ENCODE assay signal across 1 cellular context in genomic region chr20:57589728-57590484, GRCh38.
TF ChIP-seq lines count a peak whose summit lies in the region.

No MANE protein-coding gene starts in this region.

TF ChIP-seq in HepG2, 621 proteins besides CTCF, POLR2A, EP300 and RAD21 (continued from another document and continues in another):
- TF ChIP-seq IKZF5 (CRISPR knock-in tag; IDR thresholded peaks at IDR 0.05) (peak; percentile 64; the same call in 1 of the 2 replicates), ZBTB46 (CRISPR knock-in tag; IDR thresholded peaks at IDR 0.05; ENCODE audit: borderline replicate concordance) (no peak), NCOR1 (IDR thresholded peaks at IDR 0.05; ENCODE audit: borderline replicate concordance, low read length) (peak; percentile 81; the same call in 1 of the 2 replicates), TEF (CRISPR knock-in tag; IDR thresholded peaks at IDR 0.05) (no peak), IRF9 (CRISPR knock-in tag; IDR thresholded peaks at IDR 0.05; ENCODE audit: borderline replicate concordance) (peak; percentile 84; the same call in 1 of the 2 replicates), ZNF724P (CRISPR knock-in tag; IDR thresholded peaks at IDR 0.05; ENCODE audit: borderline replicate concordance) (peak; percentile 88; the same call in 1 of the 2 replicates), IKZF4 (CRISPR knock-in tag; IDR thresholded peaks at IDR 0.05; ENCODE audit: borderline replicate concordance, low read depth, not compliant biosample characterization) (peak; percentile 8), JDP2 (CRISPR knock-in tag; IDR thresholded peaks at IDR 0.05; ENCODE audit: borderline replicate concordance) (no peak), CHCHD3 (CRISPR knock-in tag; IDR thresholded peaks at IDR 0.05) (peak; percentile 63), GRHL1 (CRISPR knock-in tag; conservative IDR thresholded peaks at IDR 0.05) (no peak), JUN (CRISPR knock-in tag; IDR thresholded peaks at IDR 0.05) (peak; percentile 37; the same call in 1 of the 2 replicates), ARID5B (CRISPR knock-in tag; IDR thresholded peaks at IDR 0.05) (peak; percentile 72; the same call in 1 of the 2 replicates), GTF2F1 (IDR thresholded peaks at IDR 0.05; ENCODE audit: low read length) (no peak), GZF1 (CRISPR knock-in tag; IDR thresholded peaks at IDR 0.05) (peak; percentile 57; the same call in 1 of the 2 replicates), JUND (CRISPR knock-in tag; IDR thresholded peaks at IDR 0.05) (peak; percentile 46; the same call in 1 of the 2 replicates), POLR2AphosphoS2 (IDR thresholded peaks at IDR 0.05; ENCODE audit: low read depth, low read length) (no peak), MTA1 (CRISPR knock-in tag; IDR thresholded peaks at IDR 0.05; ENCODE audit: borderline replicate concordance) (peak; percentile 79), FOXO1 (CRISPR knock-in tag; IDR thresholded peaks at IDR 0.05) (peak; percentile 86), XRCC5 (optimal IDR thresholded peaks at IDR 0.05; ENCODE audit: low read length) (peak; percentile 28), ZNF746 (CRISPR knock-in tag; IDR thresholded peaks at IDR 0.05) (0 out of 2 replicates have a peak, but pooled peaks have one; percentile 31), ERF (CRISPR knock-in tag; IDR thresholded peaks at IDR 0.05) (peak; percentile 87), NFKB2 (CRISPR knock-in tag; IDR thresholded peaks at IDR 0.05; ENCODE audit: borderline replicate concordance) (no peak; the same call in 1 of the 2 replicates), ZNF777 (CRISPR knock-in tag; IDR thresholded peaks at IDR 0.05) (no peak), GLMP (CRISPR knock-in tag; IDR thresholded peaks at IDR 0.05; ENCODE audit: borderline replicate concordance) (no peak), HIC2 (CRISPR knock-in tag; IDR thresholded peaks at IDR 0.05; ENCODE audit: low read depth) (peak; percentile 80; the same call in 1 of the 2 replicates), SMARCE1 (IDR thresholded peaks at IDR 0.05; ENCODE audit: borderline replicate concordance) (no peak), CSRNP1 (CRISPR knock-in tag; IDR thresholded peaks at IDR 0.05) (peak; percentile 88), KDM5B (CRISPR knock-in tag; IDR thresholded peaks at IDR 0.05; ENCODE audit: borderline replicate concordance) (no peak; the same call in 1 of the 2 replicates), NRL (CRISPR knock-in tag; IDR thresholded peaks at IDR 0.05; ENCODE audit: borderline replicate concordance) (no peak; the same call in 1 of the 2 replicates), MAZ (IDR thresholded peaks at IDR 0.05; ENCODE audit: borderline replicate concordance, low read depth, low read length) (peak; percentile 56; the same call in 1 of the 2 replicates), MAZ (CRISPR knock-in tag; IDR thresholded peaks at IDR 0.05; ENCODE audit: low read depth) (0 out of 2 replicates have a peak, but pooled peaks have one; percentile 53), SRSF9 (IDR thresholded peaks at IDR 0.05; ENCODE audit: borderline replicate concordance, insufficient read depth, low read depth, low read length, poor library complexity, severe bottlenecking) (no peak), RARA (CRISPR knock-in tag; IDR thresholded peaks at IDR 0.05) (peak; percentile 81), SIN3A (IDR thresholded peaks at IDR 0.05; ENCODE audit: borderline replicate concordance, low read depth, low read length) (no peak), KDM3A (CRISPR knock-in tag; IDR thresholded peaks at IDR 0.05; ENCODE audit: low read depth) (0 out of 2 replicates have a peak, but pooled peaks have one; percentile 48), RFXAP (CRISPR knock-in tag; IDR thresholded peaks at IDR 0.05; ENCODE audit: borderline replicate concordance) (0 out of 2 replicates have a peak, but pooled peaks have one; percentile 60), ZNF468 (CRISPR knock-in tag; IDR thresholded peaks at IDR 0.05) (no peak), BRF2 (CRISPR knock-in tag; IDR thresholded peaks at IDR 0.05) (peak; percentile 72; the same call in 1 of the 2 replicates), ZBTB33 (CRISPR knock-in tag; IDR thresholded peaks at IDR 0.05) (0 out of 2 replicates have a peak, but pooled peaks have one; percentile 28), MAF1 (CRISPR knock-in tag; IDR thresholded peaks at IDR 0.05; ENCODE audit: borderline replicate concordance) (no peak)
